ENCODE assay signal across 1 cellular context in the genomic region with DNA sequence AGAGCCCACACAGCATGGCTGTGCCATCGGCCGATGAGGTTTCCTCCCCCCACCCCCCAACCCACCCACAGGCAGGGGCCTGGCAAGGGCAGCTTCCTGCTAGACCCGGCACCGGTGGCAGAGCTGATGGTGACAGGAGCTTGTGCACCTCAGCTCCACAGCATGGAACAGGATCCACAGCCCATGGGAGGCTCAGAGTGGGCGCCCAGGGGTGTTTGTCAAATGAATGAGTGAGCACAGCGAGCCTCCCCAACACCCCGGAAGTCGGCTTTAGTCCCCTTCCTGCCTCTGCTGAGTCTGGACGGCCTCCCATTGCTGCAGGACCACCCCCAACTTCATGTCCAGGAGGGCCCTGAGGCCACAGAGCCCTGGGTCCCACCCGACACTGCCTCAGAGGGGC.
TF ChIP-seq lines count a peak whose summit lies in the region.

No MANE protein-coding gene starts in this region.

TF ChIP-seq in GM12878, 131 proteins besides CTCF, POLR2A, EP300 and RAD21 (continued from another document):
- TF ChIP-seq, protein P1, sequence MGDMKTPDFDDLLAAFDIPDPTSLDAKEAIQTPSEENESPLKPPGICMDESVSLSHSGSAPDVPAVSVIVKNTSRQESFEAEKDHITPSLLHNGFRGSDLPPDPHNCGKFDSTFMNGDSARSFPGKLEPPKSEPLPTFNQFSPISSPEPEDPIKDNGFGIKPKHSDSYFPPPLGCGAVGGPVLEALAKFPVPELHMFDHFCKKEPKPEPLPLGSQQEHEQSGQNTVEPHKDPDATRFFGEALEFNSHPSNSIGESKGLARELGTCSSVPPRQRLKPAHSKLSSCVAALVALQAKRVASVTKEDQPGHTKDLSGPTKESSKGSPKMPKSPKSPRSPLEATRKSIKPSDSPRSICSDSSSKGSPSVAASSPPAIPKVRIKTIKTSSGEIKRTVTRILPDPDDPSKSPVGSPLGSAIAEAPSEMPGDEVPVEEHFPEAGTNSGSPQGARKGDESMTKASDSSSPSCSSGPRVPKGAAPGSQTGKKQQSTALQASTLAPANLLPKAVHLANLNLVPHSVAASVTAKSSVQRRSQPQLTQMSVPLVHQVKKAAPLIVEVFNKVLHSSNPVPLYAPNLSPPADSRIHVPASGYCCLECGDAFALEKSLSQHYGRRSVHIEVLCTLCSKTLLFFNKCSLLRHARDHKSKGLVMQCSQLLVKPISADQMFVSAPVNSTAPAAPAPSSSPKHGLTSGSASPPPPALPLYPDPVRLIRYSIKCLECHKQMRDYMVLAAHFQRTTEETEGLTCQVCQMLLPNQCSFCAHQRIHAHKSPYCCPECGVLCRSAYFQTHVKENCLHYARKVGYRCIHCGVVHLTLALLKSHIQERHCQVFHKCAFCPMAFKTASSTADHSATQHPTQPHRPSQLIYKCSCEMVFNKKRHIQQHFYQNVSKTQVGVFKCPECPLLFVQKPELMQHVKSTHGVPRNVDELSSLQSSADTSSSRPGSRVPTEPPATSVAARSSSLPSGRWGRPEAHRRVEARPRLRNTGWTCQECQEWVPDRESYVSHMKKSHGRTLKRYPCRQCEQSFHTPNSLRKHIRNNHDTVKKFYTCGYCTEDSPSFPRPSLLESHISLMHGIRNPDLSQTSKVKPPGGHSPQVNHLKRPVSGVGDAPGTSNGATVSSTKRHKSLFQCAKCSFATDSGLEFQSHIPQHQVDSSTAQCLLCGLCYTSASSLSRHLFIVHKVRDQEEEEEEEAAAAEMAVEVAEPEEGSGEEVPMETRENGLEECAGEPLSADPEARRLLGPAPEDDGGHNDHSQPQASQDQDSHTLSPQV (IDR thresholded peaks at IDR 0.05): no peak
- TF ChIP-seq, protein P2, sequence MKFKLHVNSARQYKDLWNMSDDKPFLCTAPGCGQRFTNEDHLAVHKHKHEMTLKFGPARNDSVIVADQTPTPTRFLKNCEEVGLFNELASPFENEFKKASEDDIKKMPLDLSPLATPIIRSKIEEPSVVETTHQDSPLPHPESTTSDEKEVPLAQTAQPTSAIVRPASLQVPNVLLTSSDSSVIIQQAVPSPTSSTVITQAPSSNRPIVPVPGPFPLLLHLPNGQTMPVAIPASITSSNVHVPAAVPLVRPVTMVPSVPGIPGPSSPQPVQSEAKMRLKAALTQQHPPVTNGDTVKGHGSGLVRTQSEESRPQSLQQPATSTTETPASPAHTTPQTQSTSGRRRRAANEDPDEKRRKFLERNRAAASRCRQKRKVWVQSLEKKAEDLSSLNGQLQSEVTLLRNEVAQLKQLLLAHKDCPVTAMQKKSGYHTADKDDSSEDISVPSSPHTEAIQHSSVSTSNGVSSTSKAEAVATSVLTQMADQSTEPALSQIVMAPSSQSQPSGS (IDR thresholded peaks at IDR 0.05; ENCODE audit: low read length): no peak
- TF ChIP-seq SMARCA5 (IDR thresholded peaks at IDR 0.05): no peak
- no peak for TF ChIP-seq FOXM1 (IDR thresholded peaks at IDR 0.05; ENCODE audit: low read depth, low read length)
- no peak for TF ChIP-seq CHD2 (IDR thresholded peaks at IDR 0.05; ENCODE audit: borderline replicate concordance, low read depth, low read length)
- no peak for TF ChIP-seq CBX3 (IDR thresholded peaks at IDR 0.05; ENCODE audit: borderline replicate concordance, low read depth)
- TF ChIP-seq, protein P3, sequence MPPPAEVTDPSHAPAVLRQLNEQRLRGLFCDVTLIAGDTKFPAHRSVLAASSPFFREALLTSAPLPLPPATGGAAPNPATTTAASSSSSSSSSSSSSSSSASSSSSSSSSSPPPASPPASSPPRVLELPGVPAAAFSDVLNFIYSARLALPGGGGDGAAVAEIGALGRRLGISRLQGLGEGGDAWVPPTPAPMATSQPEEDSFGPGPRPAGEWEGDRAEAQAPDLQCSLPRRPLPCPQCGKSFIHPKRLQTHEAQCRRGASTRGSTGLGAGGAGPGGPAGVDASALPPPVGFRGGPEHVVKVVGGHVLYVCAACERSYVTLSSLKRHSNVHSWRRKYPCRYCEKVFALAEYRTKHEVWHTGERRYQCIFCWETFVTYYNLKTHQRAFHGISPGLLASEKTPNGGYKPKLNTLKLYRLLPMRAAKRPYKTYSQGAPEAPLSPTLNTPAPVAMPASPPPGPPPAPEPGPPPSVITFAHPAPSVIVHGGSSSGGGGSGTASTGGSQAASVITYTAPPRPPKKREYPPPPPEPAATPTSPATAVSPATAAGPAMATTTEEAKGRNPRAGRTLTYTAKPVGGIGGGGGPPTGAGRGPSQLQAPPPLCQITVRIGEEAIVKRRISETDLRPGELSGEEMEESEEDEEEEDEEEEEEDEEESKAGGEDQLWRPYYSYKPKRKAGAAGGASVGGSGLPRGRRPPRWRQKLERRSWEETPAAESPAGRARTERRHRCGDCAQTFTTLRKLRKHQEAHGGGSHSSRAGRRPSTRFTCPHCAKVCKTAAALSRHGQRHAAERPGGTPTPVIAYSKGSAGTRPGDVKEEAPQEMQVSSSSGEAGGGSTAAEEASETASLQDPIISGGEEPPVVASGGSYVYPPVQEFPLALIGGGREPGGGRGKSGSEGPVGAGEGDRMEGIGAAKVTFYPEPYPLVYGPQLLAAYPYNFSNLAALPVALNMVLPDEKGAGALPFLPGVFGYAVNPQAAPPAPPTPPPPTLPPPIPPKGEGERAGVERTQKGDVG (CRISPR knock-in tag; IDR thresholded peaks at IDR 0.05): no peak
- no peak for TF ChIP-seq STAT3 (IDR thresholded peaks at IDR 0.05; ENCODE audit: low read depth, low read length)
- TF ChIP-seq ZZZ3 (IDR thresholded peaks at IDR 0.05; ENCODE audit: control insufficient read depth, insufficient read length, low read depth): no peak
